In the genomic region with DNA sequence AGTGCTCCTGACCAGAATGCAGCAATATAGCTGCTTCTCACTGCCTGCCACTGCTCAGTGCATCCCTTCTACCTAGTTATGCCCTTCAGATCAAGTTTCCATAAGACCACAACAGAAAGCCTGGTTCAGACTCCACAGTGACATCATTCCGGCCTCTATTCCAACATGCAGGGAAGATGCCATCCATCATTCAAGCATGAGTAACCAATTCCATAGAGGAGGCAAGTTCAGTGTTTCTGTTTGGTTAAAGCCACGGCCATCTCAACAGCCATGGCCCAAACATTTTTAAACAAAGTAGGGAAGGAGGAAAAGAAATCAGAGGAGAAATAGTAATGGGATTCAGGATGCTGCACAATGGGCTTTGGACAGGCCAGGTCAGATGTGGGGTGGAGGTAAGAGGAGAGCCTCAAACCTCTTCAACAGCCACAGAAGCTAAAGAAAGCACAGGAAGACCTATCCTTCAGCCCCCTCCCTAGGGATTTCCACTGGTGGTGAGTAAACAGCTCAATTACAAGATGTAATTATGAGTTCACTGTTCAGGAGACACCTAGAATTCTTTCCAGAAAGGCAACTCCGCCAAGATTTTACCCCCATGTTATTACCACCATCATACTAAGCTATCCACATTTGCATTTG, we compare ENCODE assay signal across 18 cellular contexts.
A peak's percentile ranks its signal among the peaks of the same experiment; 100 is the strongest.
DNase-seq lines count a peak whose midpoint lies in the region; ATAC-seq, FAIRE-seq and TF ChIP-seq lines count a peak whose summit lies in the region.
"Had no signal": no experiment of that assay in that cellular context is flagged by ENCODE, and none has a peak within 500 bp of the region (broad histone marks: within the 10 kb centered on the region; RNA-seq: fewer than 3 reads in every experiment).

No MANE protein-coding gene starts in this region.

- H3K27me3 ChIP-seq in mammary epithelial cell (ENCODE audit: insufficient read depth, low read length) (no peaks in the 10 kb centered on the region), breast epithelium (no peaks in the 10 kb centered on the region)
- H3K27me3 ChIP-seq: neutrophil, stomach had no signal

- H4K20me1 ChIP-seq in mammary epithelial cell (ENCODE audit: insufficient read depth, low read length) = no peaks in the 10 kb centered on the region

- no peak for FAIRE-seq in frontal cortex (lab: Jason Lieb, UNC)
- FAIRE-seq: A549 had no signal

- ATAC-seq in SK-N-SH treated with all-trans-retinoic acid at 6 μM for 48 hours = peak; percentile 79
- no peak for ATAC-seq in HG02870 (IDR thresholded peaks at IDR 0.05; ENCODE audit: unreplicated experiment)
- ATAC-seq in GM21528 (IDR thresholded peaks at IDR 0.05; ENCODE audit: low FRiP score, unreplicated experiment) = no peak
- ATAC-seq: A549; activated naive CD8-positive, alpha-beta T cell treated with anti-CD3 and anti-CD28 coated beads, Interleukin-2, amount 50 U/mL, for 24 hours had no signal

- TF ChIP-seq CTCF in mammary epithelial cell (conservative IDR thresholded peaks at IDR 0.05 in 1 of 2, IDR thresholded peaks at IDR 0.05 in 1 of 2; ENCODE audit: extremely low read depth in 1 of 2, insufficient read depth in 1 of 2, low read depth in 1 of 2, low read length in 2 of 2) = no peak
- no peak for TF ChIP-seq CTCF in breast epithelium (IDR thresholded peaks at IDR 0.05)
- TF ChIP-seq CTCF in fibroblast of pulmonary artery (IDR thresholded peaks at IDR 0.05; ENCODE audit: low read length, missing control alignments) = no peak

- DNase-seq in mammary epithelial cell (peak; percentile 16), breast epithelium (ENCODE audit: low spot score in 2 of 2) (no peak), fibroblast of pulmonary artery (ENCODE audit: low read depth) (peak; percentile 52), frontal cortex (ENCODE audit: low spot score in 2 of 2) (no peak)
- DNase-seq in activated CD4-positive, alpha-beta T cell treated with anti-CD3 and anti-CD28 coated beads for 1 hour = no peak
- DNase-seq: activated naive CD8-positive, alpha-beta T cell treated with anti-CD3 and anti-CD28 coated beads, Interleukin-2, amount 50 U/mL, for 24 hours; activated T-cell treated with anti-CD3 and anti-CD28 coated beads for 4 hours; dermis blood vessel endothelial cell; DMS53; foreskin melanocyte; NCI-H510A treated with DMSO at 0.1 percent for 48 hours; stomach had no signal

- no peaks in the 10 kb centered on the region for H3K9me3 ChIP-seq in mammary epithelial cell (replicated peaks; ENCODE audit: insufficient read depth, low read length)
- H3K9me3 ChIP-seq in breast epithelium = no peaks in the 10 kb centered on the region
- H3K9me3 ChIP-seq: A549, neutrophil, stomach had no signal

- no peak for TF ChIP-seq POLR2A in breast epithelium (IDR thresholded peaks at IDR 0.05)

- dilution Hi-C loops in mammary epithelial cell (cut with HindIII; ENCODE audit: low sequenced_read_pairs) = no loop called here

- H3K4me3 ChIP-seq in mammary epithelial cell (replicated peaks in 1 of 3; ENCODE audit: insufficient read depth in 1 of 3, low read depth in 2 of 3, low read length in 3 of 3) (no peak overlapping the region), breast epithelium (no peak overlapping the region), fibroblast of pulmonary artery (replicated peaks; ENCODE audit: low read depth, low read length) (no peak overlapping the region)
- H3K4me3 ChIP-seq: A549, skin epidermis, stomach had no signal

- 100% methylated on average over 3 of the region's 3 CpGs for WGBS in mammary epithelial cell (ENCODE audit: low coverage, missing lambda C conversion rate)

- no peaks in the 10 kb centered on the region for H3K79me2 ChIP-seq in mammary epithelial cell (ENCODE audit: insufficient read depth, low read length)

- in situ Hi-C loops in mammary epithelial cell (cut with MboI; ENCODE audit: low sequenced_read_pairs in 2 of 2) = no loop called here

- H2AFZ ChIP-seq in mammary epithelial cell (ENCODE audit: low read depth, low read length) = no peak overlapping the region

- H3K9ac ChIP-seq in mammary epithelial cell (ENCODE audit: insufficient read depth, low read length) = no peak overlapping the region

- no peaks in the 10 kb centered on the region for H3K36me3 ChIP-seq in mammary epithelial cell (ENCODE audit: insufficient read depth, low read length)
- no peaks in the 10 kb centered on the region for H3K36me3 ChIP-seq in breast epithelium
- H3K36me3 ChIP-seq: neutrophil, stomach had no signal

- H3K27ac ChIP-seq in mammary epithelial cell (ENCODE audit: insufficient read depth, low read depth, low read length) (no peak overlapping the region), breast epithelium (no peak overlapping the region)
- H3K27ac ChIP-seq: A549, neutrophil, stomach had no signal

- no peak overlapping the region for H3K4me2 ChIP-seq in mammary epithelial cell (ENCODE audit: insufficient read depth, low read depth, low read length)
- H3K4me2 ChIP-seq: A549 had no signal

- H3K4me1 ChIP-seq in mammary epithelial cell (ENCODE audit: insufficient read depth, low read length) (peaks cover 18% of the 10 kb centered on the region), breast epithelium (no peaks in the 10 kb centered on the region)
- H3K4me1 ChIP-seq: A549 had no signal

- intact Hi-C loops in mammary epithelial cell (cut with micrococcal nuclease) = no loop called here
- intact Hi-C loops in breast epithelium (cut with DNase I; ENCODE audit: low total_unique reads) = no loop called here

- CTCF ChIA-PET in mammary epithelial cell (lab: Charles Lee; ENCODE audit: low non-redundant PET) = no interaction called here

- BruUV-seq in mammary epithelial cell (replicated peaks; lab: Mats Ljungman, UMichigan) = no TSS peak

TF ChIP-seq in SK-N-SH treated with all-trans-retinoic acid at 6 μM for 48 hours, 23 proteins besides CTCF, POLR2A, EP300 and RAD21 (continues in another document):
- TF ChIP-seq ARNTL (CRISPR knock-in tag; IDR thresholded peaks at IDR 0.05; ENCODE audit: borderline replicate concordance, low read depth) (no peak), PPARA (CRISPR knock-in tag; IDR thresholded peaks at IDR 0.05; ENCODE audit: borderline replicate concordance) (no peak), ZNF70 (CRISPR knock-in tag; IDR thresholded peaks at IDR 0.05) (no peak), SNAI2 (CRISPR knock-in tag; IDR thresholded peaks at IDR 0.05) (no peak), GLIS3 (CRISPR knock-in tag; IDR thresholded peaks at IDR 0.05) (no peak), ZFP30 (CRISPR knock-in tag; IDR thresholded peaks at IDR 0.05) (no peak), TOX (CRISPR knock-in tag; IDR thresholded peaks at IDR 0.05; ENCODE audit: borderline replicate concordance) (no peak), PATZ1 (CRISPR knock-in tag; IDR thresholded peaks at IDR 0.05; ENCODE audit: borderline replicate concordance) (no peak), TCF4 (CRISPR knock-in tag; IDR thresholded peaks at IDR 0.05; ENCODE audit: borderline replicate concordance) (no peak)
- TF ChIP-seq, protein P1, sequence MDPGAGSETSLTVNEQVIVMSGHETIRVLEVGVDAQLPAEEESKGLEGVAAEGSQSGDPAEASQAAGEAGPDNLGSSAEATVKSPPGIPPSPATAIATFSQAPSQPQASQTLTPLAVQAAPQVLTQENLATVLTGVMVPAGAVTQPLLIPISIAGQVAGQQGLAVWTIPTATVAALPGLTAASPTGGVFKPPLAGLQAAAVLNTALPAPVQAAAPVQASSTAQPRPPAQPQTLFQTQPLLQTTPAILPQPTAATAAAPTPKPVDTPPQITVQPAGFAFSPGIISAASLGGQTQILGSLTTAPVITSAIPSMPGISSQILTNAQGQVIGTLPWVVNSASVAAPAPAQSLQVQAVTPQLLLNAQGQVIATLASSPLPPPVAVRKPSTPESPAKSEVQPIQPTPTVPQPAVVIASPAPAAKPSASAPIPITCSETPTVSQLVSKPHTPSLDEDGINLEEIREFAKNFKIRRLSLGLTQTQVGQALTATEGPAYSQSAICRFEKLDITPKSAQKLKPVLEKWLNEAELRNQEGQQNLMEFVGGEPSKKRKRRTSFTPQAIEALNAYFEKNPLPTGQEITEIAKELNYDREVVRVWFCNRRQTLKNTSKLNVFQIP (CRISPR knock-in tag; IDR thresholded peaks at IDR 0.05; ENCODE audit: borderline replicate concordance, low read depth) = no peak
- TF ChIP-seq, protein P2, sequence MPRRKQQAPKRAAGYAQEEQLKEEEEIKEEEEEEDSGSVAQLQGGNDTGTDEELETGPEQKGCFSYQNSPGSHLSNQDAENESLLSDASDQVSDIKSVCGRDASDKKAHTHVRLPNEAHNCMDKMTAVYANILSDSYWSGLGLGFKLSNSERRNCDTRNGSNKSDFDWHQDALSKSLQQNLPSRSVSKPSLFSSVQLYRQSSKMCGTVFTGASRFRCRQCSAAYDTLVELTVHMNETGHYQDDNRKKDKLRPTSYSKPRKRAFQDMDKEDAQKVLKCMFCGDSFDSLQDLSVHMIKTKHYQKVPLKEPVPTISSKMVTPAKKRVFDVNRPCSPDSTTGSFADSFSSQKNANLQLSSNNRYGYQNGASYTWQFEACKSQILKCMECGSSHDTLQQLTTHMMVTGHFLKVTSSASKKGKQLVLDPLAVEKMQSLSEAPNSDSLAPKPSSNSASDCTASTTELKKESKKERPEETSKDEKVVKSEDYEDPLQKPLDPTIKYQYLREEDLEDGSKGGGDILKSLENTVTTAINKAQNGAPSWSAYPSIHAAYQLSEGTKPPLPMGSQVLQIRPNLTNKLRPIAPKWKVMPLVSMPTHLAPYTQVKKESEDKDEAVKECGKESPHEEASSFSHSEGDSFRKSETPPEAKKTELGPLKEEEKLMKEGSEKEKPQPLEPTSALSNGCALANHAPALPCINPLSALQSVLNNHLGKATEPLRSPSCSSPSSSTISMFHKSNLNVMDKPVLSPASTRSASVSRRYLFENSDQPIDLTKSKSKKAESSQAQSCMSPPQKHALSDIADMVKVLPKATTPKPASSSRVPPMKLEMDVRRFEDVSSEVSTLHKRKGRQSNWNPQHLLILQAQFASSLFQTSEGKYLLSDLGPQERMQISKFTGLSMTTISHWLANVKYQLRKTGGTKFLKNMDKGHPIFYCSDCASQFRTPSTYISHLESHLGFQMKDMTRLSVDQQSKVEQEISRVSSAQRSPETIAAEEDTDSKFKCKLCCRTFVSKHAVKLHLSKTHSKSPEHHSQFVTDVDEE (CRISPR knock-in tag; IDR thresholded peaks at IDR 0.05) = no peak

Comparison
In these comparisons a context has a peak if more than half of its experiments do, and no peak if none do; other contexts are left out.
1. DNase-seq: peak in mammary epithelial cell (single experiment) and fibroblast of pulmonary artery (single experiment); none in breast epithelium (0 of 2), activated CD4-positive, alpha-beta T cell treated with anti-CD3 and anti-CD28 coated beads for 1 hour (single experiment) and frontal cortex (0 of 2).